ENCODE assay signal across 8 cellular contexts in the genomic region with DNA sequence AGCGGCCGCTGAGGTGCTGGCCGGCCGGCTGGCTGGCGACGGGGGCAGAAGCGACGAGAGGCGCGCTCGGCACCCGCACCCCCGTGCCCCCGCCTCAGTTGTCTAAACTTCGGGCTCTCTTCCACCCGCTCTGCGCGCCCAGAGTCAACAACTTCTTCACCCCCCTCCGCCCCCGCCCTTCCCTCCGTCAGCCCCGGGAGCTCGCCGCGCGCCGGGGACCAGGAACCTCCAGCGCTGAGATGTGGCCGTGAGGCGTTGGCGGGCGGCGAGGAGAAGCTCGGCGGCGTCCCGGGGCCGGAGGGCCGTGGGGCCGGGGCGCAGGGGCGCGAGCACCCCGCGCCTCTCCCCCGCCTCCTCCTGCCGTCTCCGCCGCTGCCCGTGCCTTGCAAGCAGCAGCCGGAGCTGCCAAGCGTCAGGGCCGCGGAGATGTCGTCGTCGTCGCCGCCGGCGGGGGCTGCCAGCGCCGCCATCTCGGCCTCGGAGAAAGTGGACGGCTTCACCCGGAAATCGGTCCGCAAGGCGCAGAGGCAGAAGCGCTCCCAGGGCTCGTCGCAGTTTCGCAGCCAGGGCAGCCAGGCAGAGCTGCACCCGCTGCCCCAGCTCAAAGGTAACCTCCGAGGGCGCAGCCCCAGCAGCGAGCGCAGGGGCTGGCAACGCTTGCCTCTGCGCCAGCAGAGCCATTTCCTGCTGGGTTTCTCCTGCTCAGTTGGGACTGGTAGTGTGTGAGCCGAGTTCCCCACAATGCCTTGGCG. TPM values are rescaled to one million over a fixed set of nuclear protein-coding genes. Genes with fewer than 3 reads are reported as not detected.
DNase-seq lines count a peak whose midpoint lies in the region; ATAC-seq and TF ChIP-seq lines count a peak whose summit lies in the region.

No MANE protein-coding gene starts in this region.

- H3K36me3 ChIP-seq in DOHH2 (ENCODE audit: control insufficient read depth, low read length) (peaks cover 18% of the 10 kb centered on the region), SK-N-MC (ENCODE audit: insufficient read depth, low read length) (no peaks in the 10 kb centered on the region), left ventricle myocardium inferior (no peaks in the 10 kb centered on the region), aorta (ENCODE audit: control insufficient read depth in 1 of 2, insufficient read depth in 2 of 2, low read length in 1 of 2) (no peaks in the 10 kb centered on the region)

- peak overlapping the region; percentile 97 for H3K27ac Mint-ChIP-seq in activated naive CD8-positive, alpha-beta T cell

- peaks cover 51% of the 10 kb centered on the region for H3K79me2 ChIP-seq in DOHH2 (ENCODE audit: control insufficient read depth, low read length)

- H3K27ac ChIP-seq in DOHH2 (ENCODE audit: low read depth, low read length), result peak overlapping the region; percentile 73
- H3K27ac ChIP-seq in SK-N-MC, result no peak overlapping the region
- H3K27ac ChIP-seq in left ventricle myocardium inferior (replicated peaks), result peak overlapping the region; percentile 99
- H3K27ac ChIP-seq in aorta (ENCODE audit: low read depth in 1 of 2, low read length in 2 of 2), result peak overlapping the region; percentile 75 to 97

- peak overlapping the region; percentile 83 for H3K4me3 ChIP-seq in DOHH2 (ENCODE audit: low read length)
- peak overlapping the region; percentile 98 for H3K4me3 ChIP-seq in SK-N-MC
- H3K4me3 ChIP-seq in left ventricle myocardium inferior, result peak overlapping the region; percentile 94
- peak overlapping the region; percentile 69 to 73 for H3K4me3 ChIP-seq in aorta (ENCODE audit: low read length in 2 of 2)

- H3K4me1 ChIP-seq in DOHH2 (ENCODE audit: control insufficient read depth, low read length) (peaks cover 37% of the 10 kb centered on the region), left ventricle myocardium inferior (peaks cover 61% of the 10 kb centered on the region), aorta (ENCODE audit: control insufficient read depth in 1 of 2, insufficient read depth in 2 of 2, low read length in 2 of 2) (peaks cover 0 to 3% of the 10 kb centered on the region in 2 donors)

- H3K9ac ChIP-seq in SK-N-MC (ENCODE audit: insufficient read length), result peak overlapping the region; percentile 72

- peak; percentile 22 for DNase-seq in HuH-7.5 (ENCODE audit: low spot score)
- DNase-seq in SK-N-MC (ENCODE audit: low read depth, low spot score), result no peak
- peak; percentile 66 for DNase-seq in left ventricle myocardium inferior
- DNase-seq in retina, result peak; percentile 84
- peak; percentile 84 to 90 for DNase-seq in aorta

- peak overlapping the region; percentile 74 for H3K4me2 ChIP-seq in DOHH2 (ENCODE audit: low read length)

- peak; percentile 5 for ATAC-seq in GM21447 (IDR thresholded peaks at IDR 0.05; ENCODE audit: unreplicated experiment)
- peak; percentile 39 for ATAC-seq in aorta (ENCODE audit: low FRiP score)

- 0 to 1% methylated on average over 56 to 83 of the region's 83 CpGs for WGBS in aorta, 2 donors

- peaks cover 46% of the 10 kb centered on the region for H3K4me1 Mint-ChIP-seq in activated naive CD8-positive, alpha-beta T cell (ENCODE audit: low read depth)

- H3K9me2 ChIP-seq in DOHH2 (replicated peaks; ENCODE audit: control insufficient read depth, low read length), result no peaks in the 10 kb centered on the region

- 0 out of 2 replicates have a peak, but pooled peaks cover 14% of the 10 kb centered on the region for H3F3A ChIP-seq in DOHH2 (ENCODE audit: control insufficient read depth, insufficient read depth)

- H3K9me3 ChIP-seq in DOHH2 (ENCODE audit: control insufficient read depth, insufficient read depth, low read length) (no peaks in the 10 kb centered on the region), SK-N-MC (ENCODE audit: low read depth, low read length) (no peaks in the 10 kb centered on the region), left ventricle myocardium inferior (replicated peaks) (no peaks in the 10 kb centered on the region), aorta (ENCODE audit: control insufficient read depth, low read length) (no peaks in the 10 kb centered on the region)

- H4K20me1 ChIP-seq in DOHH2 (ENCODE audit: control insufficient read depth, insufficient read depth, low read depth, low read length), result no peaks in the 10 kb centered on the region

- peaks cover 4% of the 10 kb centered on the region for H3K36me3 Mint-ChIP-seq in activated naive CD8-positive, alpha-beta T cell

- H3K27me3 ChIP-seq in DOHH2 (ENCODE audit: control insufficient read depth, low read length), result no peaks in the 10 kb centered on the region
- H3K27me3 ChIP-seq in left ventricle myocardium inferior (ENCODE audit: low read depth), result no peaks in the 10 kb centered on the region
- no peaks in the 10 kb centered on the region for H3K27me3 ChIP-seq in aorta (ENCODE audit: control insufficient read depth in 1 of 2, insufficient read depth in 2 of 2, low read length in 1 of 2)

- H3K27me3 Mint-ChIP-seq in activated naive CD8-positive, alpha-beta T cell, result no peaks in the 10 kb centered on the region

- H3K9me3 Mint-ChIP-seq in activated naive CD8-positive, alpha-beta T cell (ENCODE audit: low read depth), result no peaks in the 10 kb centered on the region

- no peak for TF ChIP-seq CTCF in DOHH2 (IDR thresholded peaks at IDR 0.05; ENCODE audit: low read depth, low read length, poor library complexity, severe bottlenecking)
- TF ChIP-seq CTCF in left ventricle myocardium inferior (IDR thresholded peaks at IDR 0.05; ENCODE audit: borderline replicate concordance), result no peak

- H3K4me3 Mint-ChIP-seq in activated naive CD8-positive, alpha-beta T cell, result peak overlapping the region; percentile 99

- intact Hi-C loops in left ventricle myocardium inferior (cut with micrococcal nuclease), result loop anchor here (10.0 kb wide), 1 partner anchor 121 kb away; no protein-coding TSS in a partner anchor
- intact Hi-C loops in aorta (cut with DNase I), result loop anchor here in 1 of 2 donors (5.0 kb wide), 3 partner anchors 54 to 209 kb away; no protein-coding TSS in a partner anchor

RNA-seq across cellular contexts. Expression of a gene that starts 0.7 kb away (rescaled TPM):
- 69.3 TPM for total RNA-seq in left ventricle myocardium inferior
- total RNA-seq in aorta, result 10 to 100 TPM; 43.2 to 45.3 TPM
- 10 to 100 TPM; 33.5 to 39.1 TPM for polyA plus RNA-seq in aorta
